Comparison of ENCODE assay signal across 8 cellular contexts in the genomic region with DNA sequence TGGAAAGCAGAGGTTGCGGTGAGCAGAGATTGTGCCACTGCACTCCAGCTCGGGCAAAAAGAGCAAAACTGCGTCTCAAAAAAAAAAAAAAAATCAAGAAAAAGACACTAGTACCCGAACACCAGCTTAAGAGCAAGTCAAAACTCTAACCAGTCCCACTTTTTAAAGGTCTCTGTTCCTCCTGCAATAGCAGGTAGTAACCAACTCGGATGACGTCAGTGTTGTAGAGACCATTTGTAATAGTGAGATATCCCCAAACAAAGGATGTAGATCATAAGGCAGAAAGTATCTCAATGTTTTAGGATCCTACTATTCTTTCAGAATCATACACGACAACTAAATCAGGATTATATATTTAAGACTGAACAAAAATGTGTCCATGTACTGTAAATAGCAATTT. TPM values are rescaled to one million over a fixed set of nuclear protein-coding genes. Genes with fewer than 3 reads are reported as not detected.
DNase-seq lines count a peak whose midpoint lies in the region; ATAC-seq and TF ChIP-seq lines count a peak whose summit lies in the region.

No MANE protein-coding gene starts in this region.

- no peak overlapping the region for H3K27ac ChIP-seq in KMS-11

- H3K4me1 Mint-ChIP-seq in activated CD4-positive, alpha-beta memory T cell treated with anti-CD3 and anti-CD28 coated beads, Interleukin-2, amount 10 ng/mL, durations not matched to agents 7 days and 5 days = peaks cover 54% of the 10 kb centered on the region
- H3K4me1 Mint-ChIP-seq in memory B cell = peaks cover 28% of the 10 kb centered on the region

- H3K9ac ChIP-seq in KMS-11 = no peak overlapping the region

- H3K9me3 Mint-ChIP-seq in activated CD4-positive, alpha-beta memory T cell treated with anti-CD3 and anti-CD28 coated beads, Interleukin-2, amount 10 ng/mL, durations not matched to agents 7 days and 5 days = no peaks in the 10 kb centered on the region
- no peaks in the 10 kb centered on the region for H3K9me3 Mint-ChIP-seq in memory B cell

- peak overlapping the region; percentile 93 for H3K4me3 Mint-ChIP-seq in activated CD4-positive, alpha-beta memory T cell treated with anti-CD3 and anti-CD28 coated beads, Interleukin-2, amount 10 ng/mL, durations not matched to agents 7 days and 5 days
- no peak overlapping the region for H3K4me3 Mint-ChIP-seq in memory B cell

- no peak for ATAC-seq in memory B cell (ENCODE audit: low read depth)

- H3K36me3 ChIP-seq in KMS-11 (ENCODE audit: insufficient read depth) = peaks cover 6% of the 10 kb centered on the region; the same call in 1 of the 2 replicates

- peak overlapping the region; percentile 83 for H3K4me2 ChIP-seq in KMS-11

- POLR2A ChIA-PET in activated CD4-positive, alpha-beta memory T cell treated with anti-CD3 and anti-CD28 coated beads, Interleukin-2, amount 10 ng/mL, durations not matched to agents 7 days and 5 days (lab: Charles Lee) = interaction anchor here (0.5 kb wide), 1 partner anchor 729 kb away, joined by 3 read pairs; no protein-coding TSS in a partner anchor

- peaks cover 5% of the 10 kb centered on the region for H4K20me1 ChIP-seq in KMS-11 (ENCODE audit: insufficient read depth)

- no peaks in the 10 kb centered on the region for H3K27me3 Mint-ChIP-seq in activated CD4-positive, alpha-beta memory T cell treated with anti-CD3 and anti-CD28 coated beads, Interleukin-2, amount 10 ng/mL, durations not matched to agents 7 days and 5 days
- no peaks in the 10 kb centered on the region for H3K27me3 Mint-ChIP-seq in memory B cell

- no peak for TF ChIP-seq CTCF in KMS-11 (conservative IDR thresholded peaks at IDR 0.05; ENCODE audit: low read depth, low read length)

- H3K36me3 Mint-ChIP-seq in activated CD4-positive, alpha-beta memory T cell treated with anti-CD3 and anti-CD28 coated beads, Interleukin-2, amount 10 ng/mL, durations not matched to agents 7 days and 5 days (ENCODE audit: low read depth) = peaks cover 54% of the 10 kb centered on the region
- H3K36me3 Mint-ChIP-seq in memory B cell = peaks cover 12% of the 10 kb centered on the region

- H2AFZ ChIP-seq in KMS-11 (ENCODE audit: low read depth) = no peak overlapping the region

- DNase-seq in DMS79 (lab: John Stamatoyannopoulos, UW) (peak; percentile 30), memory B cell (ENCODE audit: low spot score in 2 of 2) (no peak), NCI-H748 treated with DMSO at 0.1 percent for 48 hours (lab: John Stamatoyannopoulos, UW) (no peak), T-helper 9 cell (no peak), HT-29 (ENCODE audit: low spot score) (no peak), NOMO-1 treated with dmso at 0.1 percent for 144 hours (lab: John Stamatoyannopoulos, UW; ENCODE audit: unreplicated experiment) (no peak)
- no peak for DNase-seq in activated CD4-positive, alpha-beta memory T cell treated with anti-CD3 and anti-CD28 coated beads, Interleukin-2, amount 10 ng/mL, durations not matched to agents 7 days and 5 days

- no peak overlapping the region for H3K4me3 ChIP-seq in KMS-11 (IDR thresholded peaks at IDR 0.05; ENCODE audit: insufficient read depth, low read depth, low read length)

- CTCF ChIA-PET in activated CD4-positive, alpha-beta memory T cell treated with anti-CD3 and anti-CD28 coated beads, Interleukin-2, amount 10 ng/mL, durations not matched to agents 7 days and 5 days (lab: Charles Lee) = interaction anchor here (0.6 to 1.0 kb wide), 2 partner anchors 22 to 38 kb away, joined by 3 read pairs; no protein-coding TSS in a partner anchor

- peaks cover 74% of the 10 kb centered on the region for H3K79me2 ChIP-seq in KMS-11 (ENCODE audit: insufficient read depth, low read depth)

- no peaks in the 10 kb centered on the region for H3K27me3 ChIP-seq in KMS-11 (ENCODE audit: insufficient read depth, low read depth)

- H3K4me1 ChIP-seq in KMS-11 (ENCODE audit: low read depth, poor library complexity, severe bottlenecking) = peaks cover 50% of the 10 kb centered on the region

- H3K27ac Mint-ChIP-seq in activated CD4-positive, alpha-beta memory T cell treated with anti-CD3 and anti-CD28 coated beads, Interleukin-2, amount 10 ng/mL, durations not matched to agents 7 days and 5 days = peak overlapping the region; percentile 81
- peak overlapping the region; percentile 89 for H3K27ac Mint-ChIP-seq in memory B cell

RNA-seq across cellular contexts. Expression of gene JPT1, which starts 2.4 kb away (rescaled TPM):
- total RNA-seq in activated CD4-positive, alpha-beta memory T cell treated with anti-CD3 and anti-CD28 coated beads, Interleukin-2, amount 10 ng/mL, durations not matched to agents 7 days and 5 days = 100 to 1,000 TPM; 305 to 329 TPM
- total RNA-seq in HT-29 (2014; rRNA removed; shearing (Covaris generic)) = 232 and 245 TPM in 2 replicates

RNA-seq across cellular contexts. Expression of gene NT5C, which starts 20.4 kb away (rescaled TPM):
- 10 to 100 TPM; 68.2 to 69.4 TPM for total RNA-seq in activated CD4-positive, alpha-beta memory T cell treated with anti-CD3 and anti-CD28 coated beads, Interleukin-2, amount 10 ng/mL, durations not matched to agents 7 days and 5 days
- 206 and 233 TPM in 2 replicates for total RNA-seq in HT-29 (2014; rRNA removed; shearing (Covaris generic))

RNA-seq across cellular contexts. Expression of gene SUMO2, which starts 30.9 kb away (rescaled TPM):
- 100 to 1,000 TPM; 548 to 559 TPM for total RNA-seq in activated CD4-positive, alpha-beta memory T cell treated with anti-CD3 and anti-CD28 coated beads, Interleukin-2, amount 10 ng/mL, durations not matched to agents 7 days and 5 days
- total RNA-seq in HT-29 (2014; rRNA removed; shearing (Covaris generic)) = 151 and 169 TPM in 2 replicates

RNA-seq across cellular contexts. Expression of gene ARMC7, which starts 42.1 kb away (rescaled TPM):
- total RNA-seq in activated CD4-positive, alpha-beta memory T cell treated with anti-CD3 and anti-CD28 coated beads, Interleukin-2, amount 10 ng/mL, durations not matched to agents 7 days and 5 days = 10 to 100 TPM; 17.1 to 17.9 TPM
- total RNA-seq in HT-29 (2014; rRNA removed; shearing (Covaris generic)) = 18.3 and 18.8 TPM in 2 replicates

RNA-seq across cellular contexts. Expression of gene NUP85, which starts 53.6 kb away (rescaled TPM):
- total RNA-seq in activated CD4-positive, alpha-beta memory T cell treated with anti-CD3 and anti-CD28 coated beads, Interleukin-2, amount 10 ng/mL, durations not matched to agents 7 days and 5 days = 100 to 1,000 TPM; 109 to 116 TPM
- 60.3 and 61.7 TPM in 2 replicates for total RNA-seq in HT-29 (2014; rRNA removed; shearing (Covaris generic))
